In the genomic region with DNA sequence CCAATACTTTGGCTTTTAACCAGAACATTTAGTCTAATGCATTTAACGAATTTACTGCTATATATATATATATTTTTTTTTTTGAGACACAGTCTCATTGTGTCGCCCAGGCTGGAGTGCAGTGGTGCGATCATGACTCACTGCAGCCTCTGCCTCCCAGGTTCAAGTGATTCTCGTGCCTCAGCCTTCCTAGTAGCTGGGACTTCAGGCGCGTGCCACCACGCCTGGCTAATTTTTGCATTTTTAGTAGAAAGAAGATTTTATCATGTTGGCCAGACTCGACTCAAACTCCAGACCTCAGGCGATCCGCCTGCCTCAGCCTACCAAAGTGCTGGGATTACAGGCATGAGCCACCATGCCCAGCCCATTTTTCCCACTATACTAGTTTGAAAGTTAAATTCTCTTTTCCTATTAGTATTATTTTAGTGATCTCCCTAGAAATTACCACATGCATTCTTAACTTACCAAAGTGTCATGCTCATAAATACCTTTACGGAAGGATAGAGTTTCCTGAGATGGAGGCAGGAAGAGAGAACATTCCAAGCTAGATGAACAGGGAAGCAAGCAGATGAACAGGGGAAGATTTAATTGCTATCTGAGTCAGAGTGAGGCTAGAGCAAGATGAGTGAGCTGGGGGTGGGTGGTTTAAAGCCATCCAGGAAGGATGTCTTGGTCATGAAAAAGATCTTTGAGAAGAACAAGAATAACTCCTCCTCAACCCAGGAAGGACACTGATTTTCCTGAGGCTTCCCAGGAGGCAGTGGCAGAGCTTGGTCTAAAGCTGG, we compare ENCODE assay signal across 18 cellular contexts. TPM values are rescaled to one million over a fixed set of nuclear protein-coding genes. Genes with fewer than 3 reads are reported as not detected.
DNase-seq lines count a peak whose midpoint lies in the region; ATAC-seq and TF ChIP-seq lines count a peak whose summit lies in the region.
"Had no signal": no experiment of that assay in that cellular context is flagged by ENCODE, and none has a peak within 500 bp of the region (broad histone marks: within the 10 kb centered on the region; RNA-seq: fewer than 3 reads in every experiment).

No MANE protein-coding gene starts in this region.

- H4K8ac ChIP-seq in IMR-90 (ENCODE audit: low read depth in 2 of 2, low read length in 2 of 2) = peak overlapping the region in 1 of 2 experiments; percentile 41; a peak in 1 of 4 replicates

- no peak for TF ChIP-seq RAD21 in IMR-90 (IDR thresholded peaks at IDR 0.05; ENCODE audit: low read length)

- no peaks in the 10 kb centered on the region for H3K4me1 ChIP-seq in IMR-90 (ENCODE audit: control insufficient read depth, insufficient read depth, low read length)
- peaks cover 15% of the 10 kb centered on the region for H3K4me1 ChIP-seq in osteoblast (ENCODE audit: insufficient read depth, low read length)

- TF ChIP-seq POLR2A in IMR-90 (IDR thresholded peaks at IDR 0.05; ENCODE audit: low read depth, low read length) = no peak

- CTCF ChIA-PET in IMR-90 (lab: Yijun Ruan, JAX) = interaction anchor here (0.6 kb wide), 1 partner anchor 35 kb away, joined by 3 read pairs; no protein-coding TSS in a partner anchor

- H2AK5ac ChIP-seq in IMR-90 (ENCODE audit: low read depth, low read length) = no peak overlapping the region; the same call in 1 of the 2 replicates

- no peak overlapping the region for H3K27ac ChIP-seq in IMR-90 (ENCODE audit: insufficient read depth, low read length)
- no peak overlapping the region for H3K27ac ChIP-seq in osteoblast (ENCODE audit: low read depth, low read length)
- H3K27ac ChIP-seq: heart right ventricle, psoas muscle, upper lobe of left lung had no signal

- H3K79me1 ChIP-seq in IMR-90 (ENCODE audit: low read depth in 1 of 2, low read length in 2 of 2) = peaks cover 0 to 9% of the 10 kb centered on the region in 2 experiments; a peak in 1 of 4 replicates

- ATAC-seq in IMR-90 (ENCODE audit: low read depth) (peak; percentile 48; the same call in 1 of the 2 replicates), left ventricle myocardium superior (no peak), GM19023 (IDR thresholded peaks at IDR 0.05; ENCODE audit: unreplicated experiment) (no peak)
- ATAC-seq: activated naive CD8-positive, alpha-beta T cell treated with anti-CD3 and anti-CD28 coated beads, Interleukin-2, amount 50 U/mL, for 24 hours; heart right ventricle; left lobe of liver; psoas muscle had no signal

- WGBS in IMR-90 (ENCODE audit: extremely low coverage in 2 of 2, insufficient read length in 1 of 2), 2 experiments = 100% methylated on average over 1 of the region's 11 CpGs; no CpG with 5 or more reads in 1 of the 2 experiments

- H2AK9ac ChIP-seq in IMR-90 (replicated peaks; ENCODE audit: low read depth, low read length, poor library complexity) = no peak overlapping the region

- DNase-seq in AG10803 (ENCODE audit: low read depth) (peak; percentile 62), IMR-90 (peak; percentile 75), dermis blood vessel endothelial cell (peak; percentile 21), osteoblast (ENCODE audit: insufficient read length, low spot score, missing footprints) (peak; percentile 97), left ventricle myocardium superior (no peak), putamen (ENCODE audit: low spot score) (no peak), SHP77 treated with DMSO at 0.1 percent for 48 hours (lab: John Stamatoyannopoulos, UW) (no peak)
- DNase-seq: ACHN; activated naive CD8-positive, alpha-beta T cell treated with anti-CD3 and anti-CD28 coated beads, Interleukin-2, amount 50 U/mL, for 24 hours; activated T-cell treated with anti-CD3 and anti-CD28 coated beads, Interleukin-2, amount 50 U/mL, for 24 hours; H7; heart right ventricle; naive B cell; psoas muscle; stimulated activated CD4-positive, alpha-beta T cell treated with anti-CD3 and anti-CD28 coated beads, Interleukin-2, amount 100 ng/mL, for 24 hours; upper lobe of left lung had no signal

- H3K4ac ChIP-seq in IMR-90 (ENCODE audit: low read depth, low read length) = no peak overlapping the region; the same call in 1 of the 2 replicates

- H2AFZ ChIP-seq in IMR-90 (replicated peaks; ENCODE audit: low read length, poor library complexity) (peak overlapping the region; percentile 23), osteoblast (ENCODE audit: low read length) (peak overlapping the region; percentile 13)

- dilution Hi-C loops in IMR-90 (cut with HindIII; ENCODE audit: low sequenced_read_pairs, unreplicated experiment) = no loop called here

- in situ Hi-C loops in IMR-90 (cut with MboI; ENCODE audit: low sequenced_read_pairs) = no loop called here

- no peak overlapping the region; the same call in 1 of the 2 replicates for H3K4me2 ChIP-seq in IMR-90 (ENCODE audit: low read depth, low read length)
- H3K4me2 ChIP-seq in osteoblast (ENCODE audit: insufficient read depth, low read length) = peak overlapping the region; percentile 1

- no peak overlapping the region; the same call in 1 of the 2 replicates for H3K18ac ChIP-seq in IMR-90 (ENCODE audit: low read depth, low read length)

- peak overlapping the region; percentile 2; the same call in 1 of the 2 replicates for H3K14ac ChIP-seq in IMR-90 (replicated peaks; ENCODE audit: low read depth, low read length)

- no peak for TF ChIP-seq CTCF in AG10803 (conservative IDR thresholded peaks at IDR 0.05; ENCODE audit: low read length)
- no peak for TF ChIP-seq CTCF in IMR-90 (conservative IDR thresholded peaks at IDR 0.05; ENCODE audit: low read depth, low read length)
- no peak for TF ChIP-seq CTCF in osteoblast (IDR thresholded peaks at IDR 0.05; ENCODE audit: extremely low read depth, low read depth, low read length)

- peak overlapping the region; percentile 10 for H2BK5ac ChIP-seq in IMR-90 (ENCODE audit: low read depth, low read length, poor library complexity, severe bottlenecking)

- peaks cover 6% of the 10 kb centered on the region for H3K9me1 ChIP-seq in IMR-90 (ENCODE audit: insufficient read depth, low read length)

- no peaks in the 10 kb centered on the region for H4K20me1 ChIP-seq in IMR-90 (ENCODE audit: insufficient read depth, low read length)
- H4K20me1 ChIP-seq in osteoblast (ENCODE audit: insufficient read depth, low read length) = no peaks in the 10 kb centered on the region

- no peak overlapping the region for H2BK20ac ChIP-seq in IMR-90 (ENCODE audit: low read depth, low read length)

- no peak overlapping the region for H3K4me3 ChIP-seq in AG10803 (ENCODE audit: low read length)
- H3K4me3 ChIP-seq in IMR-90 (ENCODE audit: insufficient read depth, low read depth, low read length) = no peak overlapping the region
- no peak overlapping the region for H3K4me3 ChIP-seq in osteoblast (ENCODE audit: insufficient read depth, low read length)
- H3K4me3 ChIP-seq: heart right ventricle, psoas muscle, upper lobe of left lung had no signal

- BruUV-seq in IMR-90 (replicated peaks; lab: Mats Ljungman, UMichigan) = no TSS peak

- no peak overlapping the region for H3K56ac ChIP-seq in IMR-90 (ENCODE audit: extremely low read depth, insufficient read depth, low read length)

- H3K9me3 ChIP-seq in IMR-90 (ENCODE audit: control insufficient read depth, insufficient read depth, low read length) = no peaks in the 10 kb centered on the region
- no peaks in the 10 kb centered on the region for H3K9me3 ChIP-seq in osteoblast (ENCODE audit: low read depth, low read length)
- H3K9me3 ChIP-seq: heart right ventricle, psoas muscle, upper lobe of left lung had no signal

- H3K27me3 ChIP-seq in IMR-90 (ENCODE audit: control insufficient read depth, insufficient read depth, low read length) (no peaks in the 10 kb centered on the region), osteoblast (ENCODE audit: insufficient read depth, low read length) (no peaks in the 10 kb centered on the region)
- H3K27me3 ChIP-seq: heart right ventricle, upper lobe of left lung had no signal

- no peak overlapping the region for H3K23ac ChIP-seq in IMR-90 (ENCODE audit: low read depth, low read length)

- intact Hi-C loops in IMR-90 (cut with micrococcal nuclease) = no loop called here
- intact Hi-C loops in left ventricle myocardium superior (cut with micrococcal nuclease) = no loop called here

- H2BK15ac ChIP-seq in IMR-90 (ENCODE audit: low read depth, low read length) = no peak overlapping the region; the same call in 2 of the 3 replicates

- no peak overlapping the region for H3K9ac ChIP-seq in IMR-90 (ENCODE audit: low read depth, low read length)

- H4K91ac ChIP-seq in IMR-90 (ENCODE audit: insufficient read depth, low read depth, low read length) = no peak overlapping the region

- H4K5ac ChIP-seq in IMR-90 (ENCODE audit: low read depth, low read length) = no peak overlapping the region

- H2BK120ac ChIP-seq in IMR-90 (ENCODE audit: low read depth, low read length) = no peak overlapping the region; the same call in 1 of the 2 replicates

- POLR2A ChIA-PET in IMR-90 (lab: Charles Lee; ENCODE audit: unreplicated experiment) = no interaction called here

- H3K79me2 ChIP-seq in osteoblast (ENCODE audit: insufficient read depth, low read length) = no peaks in the 10 kb centered on the region

- H3K36me3 ChIP-seq in IMR-90 (ENCODE audit: control insufficient read depth, insufficient read depth, low read length) (no peaks in the 10 kb centered on the region), osteoblast (ENCODE audit: insufficient read depth, low read length) (no peaks in the 10 kb centered on the region)
- H3K36me3 ChIP-seq: heart right ventricle, upper lobe of left lung had no signal

RNA-seq across cellular contexts. Expression of a gene that starts 4.4 kb away (rescaled TPM):
- 10.6 TPM in 2 replicates for total RNA-seq in IMR-90 (2012; rRNA removed)
- 31.3 and 36.7 TPM in 2 replicates for polyA plus RNA-seq in IMR-90 (2012; rRNA removed)
- polyA plus RNA-seq in IMR-90 (2012; cell fraction: cytosol; rRNA removed) = 22.4 and 36.8 TPM in 2 replicates
- polyA plus RNA-seq in IMR-90 (2012; cell fraction: nucleus; rRNA removed; ENCODE audit: low replicate concordance) = 74.5 and 92.9 TPM in 2 replicates
- total RNA-seq in dermis blood vessel endothelial cell = 7.3 and 10.2 TPM in 2 replicates
- total RNA-seq in osteoblast = 10.3 and 10.9 TPM in 2 replicates
- total RNA-seq in left ventricle myocardium superior = 19.6 TPM

RNA-seq across cellular contexts. Expression of a gene that starts 6.6 kb away (rescaled TPM):
- total RNA-seq in IMR-90 (2012; rRNA removed) = 138 and 145 TPM in 2 replicates
- 103 and 105 TPM in 2 replicates for polyA plus RNA-seq in IMR-90 (2012; rRNA removed)
- 69.7 and 79.4 TPM in 2 replicates for polyA plus RNA-seq in IMR-90 (2012; cell fraction: cytosol; rRNA removed)
- polyA plus RNA-seq in IMR-90 (2012; cell fraction: nucleus; rRNA removed; ENCODE audit: low replicate concordance) = 137 and 211 TPM in 2 replicates
- 110 and 151 TPM in 2 replicates for total RNA-seq in dermis blood vessel endothelial cell
- 114 and 119 TPM in 2 replicates for total RNA-seq in osteoblast
- total RNA-seq in left ventricle myocardium superior = 40.3 TPM

RNA-seq across cellular contexts. Expression of a gene that starts 36.8 kb away (rescaled TPM):
- total RNA-seq in IMR-90 (2012; rRNA removed) = 16.3 and 20.6 TPM in 2 replicates
- 106 and 114 TPM in 2 replicates for polyA plus RNA-seq in IMR-90 (2012; rRNA removed)
- polyA plus RNA-seq in IMR-90 (2012; cell fraction: cytosol; rRNA removed) = 41.7 and 123 TPM in 2 replicates
- 16.5 and 40.2 TPM in 2 replicates for polyA plus RNA-seq in IMR-90 (2012; cell fraction: nucleus; rRNA removed; ENCODE audit: low replicate concordance)
- 19.2 and 25.5 TPM in 2 replicates for total RNA-seq in dermis blood vessel endothelial cell
- 13.3 and 17.0 TPM in 2 replicates for total RNA-seq in osteoblast
- total RNA-seq in left ventricle myocardium superior = 18.6 TPM

RNA-seq across cellular contexts. Expression of a gene that starts 51.5 kb away (rescaled TPM):
- total RNA-seq in IMR-90 (2012; rRNA removed) (13.9 and 17.9 TPM in 2 replicates), dermis blood vessel endothelial cell (31.5 and 39.3 TPM in 2 replicates), osteoblast (57.5 and 57.9 TPM in 2 replicates), left ventricle myocardium superior (17.0 TPM)
- polyA plus RNA-seq in IMR-90 (2012; rRNA removed) = 19.2 and 23.0 TPM in 2 replicates
- 24.2 and 28.5 TPM in 2 replicates for polyA plus RNA-seq in IMR-90 (2012; cell fraction: cytosol; rRNA removed)
- polyA plus RNA-seq in IMR-90 (2012; cell fraction: nucleus; rRNA removed; ENCODE audit: low replicate concordance) = 34.8 and 44.6 TPM in 2 replicates

Comparison
In these comparisons a context has a peak if more than half of its experiments do, and no peak if none do; other contexts are left out.
1. DNase-seq: peak in AG10803 (single experiment), IMR-90 (single experiment), dermis blood vessel endothelial cell (single experiment) and osteoblast (single experiment); none in left ventricle myocardium superior (single experiment), putamen (single experiment) and SHP77 treated with DMSO at 0.1 percent for 48 hours (single experiment).